In genomic region chr3:5543047-5543446, GRCh38 we compare ENCODE assay signal across 35 cellular contexts.
"Had no signal": no experiment of that assay in that cellular context is flagged by ENCODE, and none has a peak within 500 bp of the region (broad histone marks: within the 10 kb centered on the region; RNA-seq: fewer than 3 reads in every experiment).

No MANE protein-coding gene starts in this region.

- H3K9me3 ChIP-seq: MG63 had no signal

- H3K4me3 ChIP-seq: MG63 had no signal

- DNase-seq: Kasumi-1, MG63, MM.1S, MV-4-11, NCI-H1048, NCI-H1092, NCI-H1092 treated with DMSO at 0.1 percent for 48 hours, NCI-H1105, NCI-H1105 treated with DMSO at 0.1 percent for 48 hours, NCI-H1417, NCI-H1417 treated with DMSO at 0.1 percent for 48 hours, NCI-H1436, NCI-H1436 treated with DMSO at 0.1 percent for 48 hours, NCI-H146, NCI-H1694, NCI-H1694 treated with DMSO at 0.1 percent for 48 hours, NCI-H187, NCI-H187 treated with DMSO at 0.1 percent for 48 hours, NCI-H1930, NCI-H2029, NCI-H2029 treated with DMSO at 0.1 percent for 48 hours, NCI-H2081, NCI-H2081 treated with DMSO at 0.1 percent for 48 hours, NCI-H2107, NCI-H2171, NCI-H2171 treated with DMSO at 0.1 percent for 48 hours, NCI-H2227 treated with DMSO at 0.1 percent for 48 hours, NCI-H226, NCI-H345, NCI-H446, NCI-H446 treated with DMSO at 0.1 percent for 48 hours, NCI-H510A, NCI-H510A treated with DMSO at 0.1 percent for 48 hours, NCI-H524, NCI-H524 treated with DMSO at 0.1 percent for 48 hours had no signal

- H3K36me3 ChIP-seq: MG63 had no signal

- H3K27me3 ChIP-seq: MG63 had no signal
